Comparison of ENCODE assay signal across 2 cellular contexts in genomic region chr2:133331437-133331836, GRCh38.
TF ChIP-seq lines count a peak whose summit lies in the region.

No MANE protein-coding gene starts in this region.

TF ChIP-seq in HEK293, 187 proteins besides CTCF, POLR2A, EP300 and RAD21 (continued from another document):
- TF ChIP-seq, protein P1, sequence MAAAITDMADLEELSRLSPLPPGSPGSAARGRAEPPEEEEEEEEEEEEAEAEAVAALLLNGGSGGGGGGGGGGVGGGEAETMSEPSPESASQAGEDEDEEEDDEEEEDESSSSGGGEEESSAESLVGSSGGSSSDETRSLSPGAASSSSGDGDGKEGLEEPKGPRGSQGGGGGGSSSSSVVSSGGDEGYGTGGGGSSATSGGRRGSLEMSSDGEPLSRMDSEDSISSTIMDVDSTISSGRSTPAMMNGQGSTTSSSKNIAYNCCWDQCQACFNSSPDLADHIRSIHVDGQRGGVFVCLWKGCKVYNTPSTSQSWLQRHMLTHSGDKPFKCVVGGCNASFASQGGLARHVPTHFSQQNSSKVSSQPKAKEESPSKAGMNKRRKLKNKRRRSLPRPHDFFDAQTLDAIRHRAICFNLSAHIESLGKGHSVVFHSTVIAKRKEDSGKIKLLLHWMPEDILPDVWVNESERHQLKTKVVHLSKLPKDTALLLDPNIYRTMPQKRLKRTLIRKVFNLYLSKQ (tag by site-specific recombination; IDR thresholded peaks at IDR 0.05; ENCODE audit: borderline replicate concordance) = no peak
- TF ChIP-seq ZNF621 (tag by site-specific recombination; IDR thresholded peaks at IDR 0.05) = no peak
- TF ChIP-seq ZBTB8A (tag by site-specific recombination; IDR thresholded peaks at IDR 0.05) = no peak
- peak; percentile 11; the same call in 1 of the 2 replicates for TF ChIP-seq GLIS1 (tag by site-specific recombination; IDR thresholded peaks at IDR 0.05)
- 0 out of 2 replicates have a peak, but pooled peaks have one; percentile 45 for TF ChIP-seq SCRT2 (tag by site-specific recombination; IDR thresholded peaks at IDR 0.05)

TF ChIP-seq in neural cell, 6 proteins besides CTCF, POLR2A, EP300 and RAD21 (continued from another document):
- TF ChIP-seq REST (IDR thresholded peaks at IDR 0.05; ENCODE audit: borderline replicate concordance) (peak; percentile 70), POLR2AphosphoS5 (IDR thresholded peaks at IDR 0.05) (no peak), MXI1 (conservative IDR thresholded peaks at IDR 0.05; ENCODE audit: poor library complexity, severe bottlenecking) (no peak), EZH2 (IDR thresholded peaks at IDR 0.05; ENCODE audit: borderline replicate concordance, insufficient read depth, low read length, poor library complexity, severe bottlenecking) (no peak)
TF ChIP-seq in neural cell: peak in this region for 1.
